In genomic region chr3:120095226-120096165, GRCh38 we compare ENCODE assay signal across 8 cellular contexts. TPM values are rescaled to one million over a fixed set of nuclear protein-coding genes. Genes with fewer than 3 reads are reported as not detected.
DNase-seq lines count a peak whose midpoint lies in the region; ATAC-seq, FAIRE-seq and TF ChIP-seq lines count a peak whose summit lies in the region.

No MANE protein-coding gene starts in this region.

- TF ChIP-seq POLR2A in GM12892 (IDR thresholded peaks at IDR 0.05; ENCODE audit: low read depth, low read length) (peak; percentile 98), prostate gland (IDR thresholded peaks at IDR 0.05) (peak; percentile 87)

- ATAC-seq in HG02678 (IDR thresholded peaks at IDR 0.05; ENCODE audit: unreplicated experiment) = peak; percentile 42
- peak; percentile 64 for ATAC-seq in left ventricle myocardium superior

- H3K27ac ChIP-seq in prostate gland (peak overlapping the region; percentile 100), urinary bladder (ENCODE audit: low read depth) (peak overlapping the region; percentile 99)

- H3K36me3 ChIP-seq in prostate gland (no peaks in the 10 kb centered on the region), urinary bladder (ENCODE audit: insufficient read depth) (no peaks in the 10 kb centered on the region)

- H3K9me3 ChIP-seq in prostate gland = no peaks in the 10 kb centered on the region

- DNase-seq in GM12892 (ENCODE audit: insufficient read length) (peak; percentile 59), NCI-H1105 treated with DMSO at 0.1 percent for 48 hours (lab: John Stamatoyannopoulos, UW) (peak; percentile 91), T follicular helper cell (ENCODE audit: low read depth) (peak; percentile 77), amniotic epithelial cell (ENCODE audit: low read depth) (peak; percentile 87), left ventricle myocardium superior (peak; percentile 94), prostate gland (ENCODE audit: low spot score) (peak; percentile 89)

- TF ChIP-seq CTCF in prostate gland (IDR thresholded peaks at IDR 0.05) = no peak

- intact Hi-C loops in left ventricle myocardium superior (cut with micrococcal nuclease) (loop anchor here (10.0 kb wide), 1 partner anchor 191 kb away; no protein-coding TSS in a partner anchor), prostate gland (cut with DNase I) (loop anchor here (5.0 kb wide), 1 partner anchor 203 kb away; no protein-coding TSS in a partner anchor)

- WGBS in prostate gland = 0% methylated on average over 35 of the region's 59 CpGs
- under 1% methylated on average over 59 of the region's 59 CpGs for WGBS in urinary bladder

- H3K4me1 ChIP-seq in prostate gland (replicated peaks) (peaks cover 6% of the 10 kb centered on the region), urinary bladder (ENCODE audit: insufficient read depth) (no peaks in the 10 kb centered on the region)

- FAIRE-seq in GM12892 (lab: Jason Lieb, UNC) = no peak

- peak overlapping the region; percentile 88 to 91 for H3K4me3 ChIP-seq in prostate gland
- peak overlapping the region; percentile 76 for H3K4me3 ChIP-seq in urinary bladder (ENCODE audit: low read depth, low read length)

- no peaks in the 10 kb centered on the region for H3K27me3 ChIP-seq in prostate gland (replicated peaks; ENCODE audit: insufficient read depth)

RNA-seq across cellular contexts. Expression of gene GSK3B, which starts 1.2 kb away (rescaled TPM):
- polyA plus RNA-seq in GM12892 (2012; ENCODE audit: missing spikeins) = 25.9 TPM
- total RNA-seq in left ventricle myocardium superior (45.7 TPM), prostate gland (10 to 100 TPM; 36.7 to 47.9 TPM), urinary bladder (57.9 TPM)
- 14.6 TPM for polyA plus RNA-seq in urinary bladder

Comparison
In these comparisons a context has a peak if more than half of its experiments do, and no peak if none do; other contexts are left out.
1. Peak in every context shown above with its lines: DNase-seq, ATAC-seq, H3K4me3 ChIP-seq and H3K27ac ChIP-seq.